In the genomic region with DNA sequence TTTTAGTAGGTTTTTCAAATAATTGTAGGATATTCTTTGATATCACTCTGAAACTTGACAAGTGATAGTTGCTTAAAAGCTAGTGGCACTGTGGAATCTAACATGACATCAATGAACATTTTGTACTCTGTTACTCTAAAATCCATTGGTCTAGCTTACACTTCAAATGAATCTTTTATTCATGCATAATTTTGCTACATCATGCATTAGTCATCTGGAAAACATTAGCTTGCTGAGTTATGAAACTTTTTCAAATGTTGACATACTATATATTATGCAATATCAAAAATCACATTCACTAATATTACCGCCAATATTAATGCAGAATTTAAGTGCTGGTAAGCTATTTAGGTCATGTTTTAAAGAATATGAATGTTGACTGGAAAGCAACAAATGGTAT, we compare ENCODE assay signal across 28 cellular contexts.
A peak's percentile ranks its signal among the peaks of the same experiment; 100 is the strongest.
DNase-seq lines count a peak whose midpoint lies in the region; ATAC-seq, FAIRE-seq and TF ChIP-seq lines count a peak whose summit lies in the region.
"Had no signal": no experiment of that assay in that cellular context is flagged by ENCODE, and none has a peak within 500 bp of the region (broad histone marks: within the 10 kb centered on the region; RNA-seq: fewer than 3 reads in every experiment).

No MANE protein-coding gene starts in this region.

- H3K27me3 ChIP-seq in heart right ventricle: no peaks in the 10 kb centered on the region
- H3K27me3 ChIP-seq in adrenal gland: no peaks in the 10 kb centered on the region
- H3K27me3 ChIP-seq: BLaER1, esophagus muscularis mucosa, SJSA1 had no signal

- no peak overlapping the region for H3K27ac ChIP-seq in heart right ventricle
- H3K27ac ChIP-seq in adrenal gland: no peak overlapping the region
- H3K27ac ChIP-seq: BLaER1, esophagus muscularis mucosa, PC-9, SJSA1 had no signal

- peaks cover 0 to 5% (median 0%) of the 10 kb centered on the region in 9 donors for H3K4me1 ChIP-seq in heart right ventricle
- H3K4me1 ChIP-seq in adrenal gland (replicated peaks in 1 of 2): no peaks in the 10 kb centered on the region
- H3K4me1 ChIP-seq: esophagus muscularis mucosa, HAP-1, SJSA1 had no signal

- H3K9me3 ChIP-seq in heart right ventricle (peaks cover 0 to 8% (median 0%) of the 10 kb centered on the region in 11 donors), adrenal gland (replicated peaks in 1 of 3) (no peaks in the 10 kb centered on the region)
- H3K9me3 ChIP-seq: BLaER1, esophagus muscularis mucosa, HAP-1, SJSA1 had no signal

- H3K4me3 Mint-ChIP-seq in nephron progenitor cell: no peak overlapping the region
- H3K4me3 Mint-ChIP-seq: WTC11 had no signal

- DNase-seq in Right ventricle myocardium superior (no peak), heart right ventricle (no peak), cardiac fibroblast (ENCODE audit: low read depth in 2 of 2) (peak; percentile 13 to 81), frontal cortex (ENCODE audit: low spot score in 2 of 2) (no peak), adrenal gland (no peak), nephron progenitor cell (no peak)
- no peak for DNase-seq in stimulated activated CD4-positive, alpha-beta T cell treated with anti-CD3 and anti-CD28 coated beads, Interleukin-4, amount 100 ng/mL, for 4 hours
- DNase-seq: activated CD4-positive, alpha-beta T cell treated with anti-CD3 and anti-CD28 coated beads, Interleukin-2, amount 50 U/mL, for 48 hours; activated naive CD4-positive, alpha-beta T cell treated with Interleukin-2 at 50 U/mL for 16 hours; activated T-cell treated with anti-CD3 and anti-CD28 coated beads, Interleukin-2, amount 50 U/mL, for 1 hour; aorta; cerebellar nuclear complex; effector CD8-positive, alpha-beta T cell; EL; kidney; NCI-H1694 treated with DMSO at 0.1 percent for 48 hours; nucleus accumbens; PC-9; stimulated activated CD4-positive, alpha-beta T cell treated with anti-CD3 and anti-CD28 coated beads, Interleukin-12 subunit alpha, Interleukin-12 subunit beta, amount 100 ng/mL, for 4 hours had no signal

- WGBS in heart right ventricle, 2 donors: 58 to 73% methylated on average over 1 of the region's 1 CpG
- WGBS in adrenal gland, 4 donors: 56 to 74% (median 61%) methylated on average over 1 of the region's 1 CpG

- H3K4me3 ChIP-seq in heart right ventricle (no peak overlapping the region), cardiac fibroblast (replicated peaks in 1 of 2; ENCODE audit: low read depth in 2 of 2, low read length in 2 of 2) (no peak overlapping the region), adrenal gland (no peak overlapping the region)
- H3K4me3 ChIP-seq: BLaER1, esophagus muscularis mucosa, HAP-1, PC-9, SJSA1 had no signal

- no peak overlapping the region for H3K27ac Mint-ChIP-seq in nephron progenitor cell
- H3K27ac Mint-ChIP-seq: WTC11 had no signal

- ATAC-seq in Right ventricle myocardium superior (ENCODE audit: poor library complexity): peak; percentile 39
- no peak for ATAC-seq in heart right ventricle
- ATAC-seq in GM18519 (IDR thresholded peaks at IDR 0.05; ENCODE audit: low FRiP score, unreplicated experiment): no peak
- ATAC-seq: WTC11 had no signal

- H3K36me3 ChIP-seq in heart right ventricle: no peaks in the 10 kb centered on the region
- H3K36me3 ChIP-seq in adrenal gland (replicated peaks in 1 of 2): no peaks in the 10 kb centered on the region
- H3K36me3 ChIP-seq: BLaER1, esophagus muscularis mucosa, HAP-1, SJSA1 had no signal

- peaks cover 5% of the 10 kb centered on the region for H3K9me3 Mint-ChIP-seq in nephron progenitor cell
- H3K9me3 Mint-ChIP-seq: WTC11 had no signal

- no peaks in the 10 kb centered on the region for H3K36me3 Mint-ChIP-seq in nephron progenitor cell (ENCODE audit: low read depth)
- H3K36me3 Mint-ChIP-seq: WTC11 had no signal

- H3K4me1 Mint-ChIP-seq in nephron progenitor cell: no peaks in the 10 kb centered on the region
- H3K4me1 Mint-ChIP-seq: WTC11 had no signal

- peaks cover 10% of the 10 kb centered on the region for H3K27me3 Mint-ChIP-seq in nephron progenitor cell (ENCODE audit: low read depth, poor library complexity)

- TF ChIP-seq CTCF in heart right ventricle (IDR thresholded peaks at IDR 0.05) (no peak), cardiac fibroblast (IDR thresholded peaks at IDR 0.05; ENCODE audit: low read depth, low read length) (no peak), adrenal gland (IDR thresholded peaks at IDR 0.05) (no peak), nephron progenitor cell (IDR thresholded peaks at IDR 0.05) (no peak)

- no peak for TF ChIP-seq POLR2A in adrenal gland (IDR thresholded peaks at IDR 0.05)

- intact Hi-C loops in Right ventricle myocardium superior (cut with DNase I) (no loop called here), heart right ventricle (cut with DNase I) (no loop called here), adrenal gland (cut with DNase I) (no loop called here)

- FAIRE-seq in frontal cortex (lab: Jason Lieb, UNC): peak; percentile 73
- FAIRE-seq: A204.1, D721Med, HTR-8/SVneo, kidney had no signal

Comparison
In these comparisons a context has a peak if more than half of its experiments do, and no peak if none do; other contexts are left out.
1. DNase-seq: peak in cardiac fibroblast (2 of 2); none in Right ventricle myocardium superior (single experiment), heart right ventricle (0 of 2), frontal cortex (0 of 2), adrenal gland (0 of 7), nephron progenitor cell (single experiment) and stimulated activated CD4-positive, alpha-beta T cell treated with anti-CD3 and anti-CD28 coated beads, Interleukin-4, amount 100 ng/mL, for 4 hours (0 of 2).